In genomic region chr6:164928041-164928321, GRCh38 we compare ENCODE assay signal across 9 cellular contexts.
DNase-seq lines count a peak whose midpoint lies in the region; ATAC-seq and TF ChIP-seq lines count a peak whose summit lies in the region.
"Had no signal": no experiment of that assay in that cellular context is flagged by ENCODE, and none has a peak within 500 bp of the region (broad histone marks: within the 10 kb centered on the region; RNA-seq: fewer than 3 reads in every experiment).

No MANE protein-coding gene starts in this region.

- TF ChIP-seq RAD21 in neural cell (conservative IDR thresholded peaks at IDR 0.05) = no peak

- no peak overlapping the region for H2AFZ ChIP-seq in neural cell (ENCODE audit: low read depth, low read length)

- H4K20me1 ChIP-seq in neural cell (ENCODE audit: insufficient read depth) = no peaks in the 10 kb centered on the region

- H3F3A ChIP-seq in neural cell (ENCODE audit: insufficient read depth, low read length, poor library complexity, severe bottlenecking) = peaks cover 20% of the 10 kb centered on the region

- TF ChIP-seq CTCF in left ventricle myocardium inferior (IDR thresholded peaks at IDR 0.05; ENCODE audit: borderline replicate concordance) (no peak), neural cell (IDR thresholded peaks at IDR 0.05; ENCODE audit: poor library complexity, severe bottlenecking) (no peak), adrenal gland (IDR thresholded peaks at IDR 0.05) (no peak)

- 58 to 60% (median 60%) methylated on average over 7 of the region's 7 CpGs for WGBS in adrenal gland, 4 donors

- H3K9ac ChIP-seq in neural cell (ENCODE audit: low read length) = peak overlapping the region; percentile 62

- H3K27me3 ChIP-seq in left ventricle myocardium inferior (ENCODE audit: low read depth) = no peaks in the 10 kb centered on the region
- no peaks in the 10 kb centered on the region for H3K27me3 ChIP-seq in neural cell (ENCODE audit: insufficient read depth, low read depth, low read length)
- peaks cover 6% of the 10 kb centered on the region for H3K27me3 ChIP-seq in adrenal gland

- TF ChIP-seq EP300 in neural cell (conservative IDR thresholded peaks at IDR 0.05; ENCODE audit: poor library complexity, severe bottlenecking) = no peak

- H3K27ac ChIP-seq in left ventricle myocardium inferior (replicated peaks) (no peak overlapping the region), neural cell (ENCODE audit: low read length) (peak overlapping the region; percentile 88), temporal lobe (ENCODE audit: low read depth, low read length) (peak overlapping the region; percentile 78), adrenal gland (no peak overlapping the region)

- H3K79me2 ChIP-seq in neural cell (replicated peaks; ENCODE audit: insufficient read depth, low read length) = no peaks in the 10 kb centered on the region

- peaks cover 10% of the 10 kb centered on the region for H3K4me1 ChIP-seq in left ventricle myocardium inferior
- no peaks in the 10 kb centered on the region for H3K4me1 ChIP-seq in adrenal gland (replicated peaks in 1 of 2)

- intact Hi-C loops in left ventricle myocardium inferior (cut with micrococcal nuclease) (no loop called here), Right ventricle myocardium inferior (cut with DNase I) (loop anchor here (5.0 to 10.0 kb wide), 3 partner anchors 304 to 973 kb away; no protein-coding TSS in a partner anchor), adrenal gland (cut with DNase I) (no loop called here)

- H3K4me3 ChIP-seq in left ventricle myocardium inferior (peak overlapping the region; percentile 37), neural cell (ENCODE audit: low read length) (peak overlapping the region; percentile 50), adrenal gland (no peak overlapping the region)

- TF ChIP-seq POLR2A in adrenal gland (IDR thresholded peaks at IDR 0.05) = no peak

- H3K9me3 ChIP-seq in left ventricle myocardium inferior (replicated peaks) = no peaks in the 10 kb centered on the region
- no peaks in the 10 kb centered on the region for H3K9me3 ChIP-seq in neural cell (ENCODE audit: low read length)
- no peaks in the 10 kb centered on the region for H3K9me3 ChIP-seq in adrenal gland (replicated peaks in 1 of 3)

- H3K9me2 ChIP-seq in neural cell (ENCODE audit: insufficient read depth, low read length) = no peaks in the 10 kb centered on the region

- peak overlapping the region; percentile 85 for H3K4me2 ChIP-seq in neural cell (ENCODE audit: low read length)

- DNase-seq in left ventricle myocardium inferior = no peak
- no peak for DNase-seq in Right ventricle myocardium inferior (ENCODE audit: missing footprints)
- peak; percentile 12 for DNase-seq in cerebellum (ENCODE audit: low spot score)
- DNase-seq in NCI-H510A treated with DMSO at 0.1 percent for 48 hours (lab: John Stamatoyannopoulos, UW) = no peak
- DNase-seq in H4 (ENCODE audit: low spot score) = no peak
- DNase-seq in adrenal gland = no peak
- DNase-seq: DMS79 had no signal

- no peaks in the 10 kb centered on the region for H3K36me3 ChIP-seq in left ventricle myocardium inferior
- no peaks in the 10 kb centered on the region for H3K36me3 ChIP-seq in neural cell (ENCODE audit: insufficient read depth, low read length)
- H3K36me3 ChIP-seq in adrenal gland (replicated peaks in 1 of 2) = no peaks in the 10 kb centered on the region

- no peak for ATAC-seq in Right ventricle myocardium inferior

TF ChIP-seq in neural cell, 6 proteins besides CTCF, POLR2A, EP300 and RAD21:
- TF ChIP-seq REST (IDR thresholded peaks at IDR 0.05; ENCODE audit: borderline replicate concordance) = no peak
- peak; percentile 6 for TF ChIP-seq TAF1 (IDR thresholded peaks at IDR 0.05; ENCODE audit: low read depth)
- no peak for TF ChIP-seq SMC3 (conservative IDR thresholded peaks at IDR 0.05; ENCODE audit: poor library complexity)

Comparison
In these comparisons a context has a peak if more than half of its experiments do, and no peak if none do; other contexts are left out.
1. H3K27ac ChIP-seq: peak in neural cell (single experiment) and temporal lobe (single experiment); none in left ventricle myocardium inferior (single experiment) and adrenal gland (0 of 5).
2. H3K4me3 ChIP-seq: peak in left ventricle myocardium inferior (single experiment) and neural cell (single experiment); none in adrenal gland (0 of 4).